Comparison of ENCODE assay signal across 8 cellular contexts in the genomic region with DNA sequence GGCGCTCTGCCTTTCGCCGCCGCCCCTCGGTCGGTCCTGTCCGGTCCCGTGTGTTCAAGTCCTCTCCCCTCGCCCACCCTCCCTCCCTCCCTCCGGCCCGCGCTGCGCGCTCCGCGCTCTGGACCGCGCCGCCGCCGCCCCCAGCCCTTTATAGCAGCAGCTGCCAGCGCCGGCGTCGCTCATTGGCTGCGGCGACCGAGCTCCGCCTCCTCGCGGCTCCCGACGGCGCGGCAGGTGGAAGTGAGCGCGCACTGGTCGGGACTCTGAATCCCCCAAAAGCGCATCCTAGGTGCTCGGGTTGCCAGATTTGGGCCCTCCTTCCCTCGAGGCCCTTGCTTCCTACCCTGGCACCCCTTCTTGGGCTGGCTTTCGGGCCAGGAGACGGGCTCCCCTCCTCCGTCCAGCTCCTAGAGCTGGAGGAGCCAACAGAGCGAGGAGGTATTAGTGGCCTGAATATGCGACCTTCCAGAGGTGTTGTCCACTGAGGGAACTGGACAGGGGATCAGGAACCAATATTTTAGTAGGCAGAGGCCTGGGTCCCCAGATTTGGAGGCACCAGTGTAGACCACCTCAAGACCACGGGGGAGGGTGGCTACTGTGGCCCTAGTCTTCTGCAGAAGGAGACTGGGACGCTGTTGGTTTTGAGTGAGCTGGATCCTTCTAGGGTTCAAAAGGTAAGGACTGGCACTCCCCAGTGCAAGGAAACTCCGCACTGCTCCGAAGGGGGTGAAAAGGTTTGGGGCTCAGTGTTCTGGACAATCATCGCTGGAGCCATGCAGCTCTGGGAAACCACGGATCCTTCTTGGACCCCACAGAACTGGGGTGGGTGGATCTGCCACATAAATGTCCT. TPM values are rescaled to one million over a fixed set of nuclear protein-coding genes. Genes with fewer than 3 reads are reported as not detected.
DNase-seq lines count a peak whose midpoint lies in the region; ATAC-seq and TF ChIP-seq lines count a peak whose summit lies in the region.

Gene ELAVL3 (minus strand): TSS at position 120 of the 850 bp plus-strand sequence. CDS start 438 bp downstream, outside the sequence.

- peak within 1 kb of the TSS; percentile 78 for H3K4me3 Mint-ChIP-seq in T-helper 1 cell treated with Interleukin-12 subunit alpha and Interleukin-12 subunit beta and Interleukin-4 antibody, amounts not matched to agents 30 μg/mL and 1 μg/mL, for 36 hours
- no peak within 1 kb of the TSS for H3K4me3 Mint-ChIP-seq in endodermal cell

- peak within 1 kb of the TSS; percentile 71 for H3K27ac Mint-ChIP-seq in T-helper 1 cell treated with Interleukin-12 subunit alpha and Interleukin-12 subunit beta and Interleukin-4 antibody, amounts not matched to agents 30 μg/mL and 1 μg/mL, for 36 hours
- H3K27ac Mint-ChIP-seq in endodermal cell, result no peak within 1 kb of the TSS

- 18 to 57% methylated on average over 9 to 50 of the region's 52 CpGs for WGBS in endodermal cell (ENCODE audit: insufficient coverage in 1 of 2, insufficient read length in 1 of 2), 2 experiments
- 34% methylated on average over 31 of the region's 52 CpGs for WGBS in smooth muscle cell (ENCODE audit: low lambda C conversion rate)

- H3K9ac ChIP-seq in endodermal cell (ENCODE audit: extremely low read depth, low read length, poor library complexity, severe bottlenecking) (no peak within 1 kb of the TSS), smooth muscle cell (ENCODE audit: low read depth) (no peak within 1 kb of the TSS)

- H3K4me2 ChIP-seq in smooth muscle cell, result peak within 1 kb of the TSS; percentile 84

- H3K4me3 ChIP-seq in endodermal cell (ENCODE audit: low read length), result no peak within 1 kb of the TSS
- peak within 1 kb of the TSS; percentile 24 for H3K4me3 ChIP-seq in smooth muscle cell

- H3F3A ChIP-seq in smooth muscle cell (ENCODE audit: low read depth), result no peaks in the 10 kb centered on the region

- H3K4me1 ChIP-seq in endodermal cell (ENCODE audit: control insufficient read depth, insufficient read depth, low read length) (no peaks in the 10 kb centered on the region), smooth muscle cell (ENCODE audit: low read depth) (no peaks in the 10 kb centered on the region)

- no peaks in the 10 kb centered on the region for H3K9me3 Mint-ChIP-seq in T-helper 1 cell treated with Interleukin-12 subunit alpha and Interleukin-12 subunit beta and Interleukin-4 antibody, amounts not matched to agents 30 μg/mL and 1 μg/mL, for 36 hours
- peaks cover 3% of the 10 kb centered on the region for H3K9me3 Mint-ChIP-seq in endodermal cell

- no peak for ATAC-seq in GM21367 (IDR thresholded peaks at IDR 0.05; ENCODE audit: unreplicated experiment)

- no peaks in the 10 kb centered on the region for H4K20me1 ChIP-seq in smooth muscle cell (ENCODE audit: low read depth)

- H3K27me3 ChIP-seq in endodermal cell (ENCODE audit: control insufficient read depth, insufficient read depth, low read length, poor library complexity, severe bottlenecking), result peaks cover 68% of the 10 kb centered on the region
- H3K27me3 ChIP-seq in smooth muscle cell (ENCODE audit: low read depth), result peaks cover 52% of the 10 kb centered on the region

- no peaks in the 10 kb centered on the region for H3K36me3 ChIP-seq in endodermal cell (ENCODE audit: control insufficient read depth, insufficient read depth, low read length)
- no peaks in the 10 kb centered on the region for H3K36me3 ChIP-seq in smooth muscle cell (ENCODE audit: low read depth)

- H3K27ac ChIP-seq in endodermal cell (ENCODE audit: low read depth, low read length) (peak within 1 kb of the TSS; percentile 49), smooth muscle cell (ENCODE audit: low read depth) (no peak within 1 kb of the TSS)

- no peaks in the 10 kb centered on the region for H3K79me2 ChIP-seq in smooth muscle cell (ENCODE audit: low read depth)

- no peaks in the 10 kb centered on the region for H3K9me3 ChIP-seq in endodermal cell (ENCODE audit: control insufficient read depth, low read length)
- H3K9me3 ChIP-seq in smooth muscle cell (replicated peaks; ENCODE audit: low read depth), result no peaks in the 10 kb centered on the region

- H3K4me1 Mint-ChIP-seq in T-helper 1 cell treated with Interleukin-12 subunit alpha and Interleukin-12 subunit beta and Interleukin-4 antibody, amounts not matched to agents 30 μg/mL and 1 μg/mL, for 36 hours (ENCODE audit: low read depth), result peaks cover 20% of the 10 kb centered on the region
- no peaks in the 10 kb centered on the region for H3K4me1 Mint-ChIP-seq in endodermal cell

- peaks cover 6% of the 10 kb centered on the region for H3K36me3 Mint-ChIP-seq in T-helper 1 cell treated with Interleukin-12 subunit alpha and Interleukin-12 subunit beta and Interleukin-4 antibody, amounts not matched to agents 30 μg/mL and 1 μg/mL, for 36 hours (ENCODE audit: low read depth)
- peaks cover 10% of the 10 kb centered on the region for H3K36me3 Mint-ChIP-seq in endodermal cell (ENCODE audit: low read depth)

- H2AFZ ChIP-seq in smooth muscle cell (ENCODE audit: low read depth), result no peak within 1 kb of the TSS

- peaks cover 39% of the 10 kb centered on the region for H3K27me3 Mint-ChIP-seq in T-helper 1 cell treated with Interleukin-12 subunit alpha and Interleukin-12 subunit beta and Interleukin-4 antibody, amounts not matched to agents 30 μg/mL and 1 μg/mL, for 36 hours (ENCODE audit: low read depth)
- H3K27me3 Mint-ChIP-seq in endodermal cell (ENCODE audit: insufficient read depth), result peaks cover 63% of the 10 kb centered on the region

- TF ChIP-seq CTCF in endodermal cell (conservative IDR thresholded peaks at IDR 0.05), result peak; percentile 31
- no peak for TF ChIP-seq CTCF in smooth muscle cell (IDR thresholded peaks at IDR 0.05; ENCODE audit: borderline replicate concordance, insufficient read depth, poor library complexity, severe bottlenecking)

- DNase-seq in T-helper 1 cell (no peak), NCI-H446 treated with DMSO at 0.1 percent for 48 hours (lab: John Stamatoyannopoulos, UW) (peak; percentile 35), endodermal cell (peak; percentile 68), smooth muscle cell (lab: John Stamatoyannopoulos, UW; ENCODE audit: unreplicated experiment) (no peak), RPMI8226 (no peak), T1000 (lab: John Stamatoyannopoulos, UW) (no peak)

RNA-seq across cellular contexts. Expression of gene ELAVL3, which starts in this region (rescaled TPM):
- under 1 TPM in 1 of 2 donors, not detected in 1; 0.55 TPM for total RNA-seq in endodermal cell
- polyA plus RNA-seq in endodermal cell (2013, experiment 1 of 2), result 42.1 TPM
- 37.5 TPM for polyA plus RNA-seq in endodermal cell (2013, experiment 2 of 2)
- not detected in 2 replicates for total RNA-seq in smooth muscle cell
- not detected in 2 replicates for polyA plus RNA-seq in smooth muscle cell

Comparison
In these comparisons a context has a peak if more than half of its experiments do, and no peak if none do; other contexts are left out.
1. DNase-seq: peak in NCI-H446 treated with DMSO at 0.1 percent for 48 hours (single experiment) and endodermal cell (single experiment); none in T-helper 1 cell (0 of 5), smooth muscle cell (single experiment), RPMI8226 (single experiment) and T1000 (single experiment).